In the genomic region with DNA sequence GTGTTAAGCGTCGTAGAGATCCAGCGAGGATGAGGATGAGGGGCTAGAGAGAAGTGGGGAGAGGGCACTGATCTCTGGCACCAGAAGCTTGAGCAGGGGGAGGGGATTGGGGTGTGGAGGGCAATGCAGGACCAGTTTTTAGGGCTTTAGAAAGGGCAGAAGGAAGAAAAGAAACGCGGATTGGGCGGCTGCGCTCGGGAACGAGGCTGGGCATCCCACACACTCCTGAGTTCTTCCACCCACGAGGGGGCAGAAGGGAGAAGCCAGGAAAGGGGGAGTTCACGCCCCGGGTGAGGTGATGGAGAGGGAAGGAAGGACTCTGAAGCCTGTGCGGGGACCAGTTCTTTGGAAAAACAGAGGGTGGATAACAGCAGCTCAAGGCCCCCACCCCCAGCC, we compare ENCODE assay signal across 12 cellular contexts. TPM values are rescaled to one million over a fixed set of nuclear protein-coding genes. Genes with fewer than 3 reads are reported as not detected.
DNase-seq lines count a peak whose midpoint lies in the region; ATAC-seq, FAIRE-seq and TF ChIP-seq lines count a peak whose summit lies in the region.
"Had no signal": no experiment of that assay in that cellular context is flagged by ENCODE, and none has a peak within 500 bp of the region (broad histone marks: within the 10 kb centered on the region; RNA-seq: fewer than 3 reads in every experiment).

No MANE protein-coding gene starts in this region.

- H3K36me3 Mint-ChIP-seq in nephron (ENCODE audit: low read depth) = no peaks in the 10 kb centered on the region

- H3K27ac ChIP-seq in K562 (ENCODE audit: extremely low read depth, low read depth, low read length) = no peak overlapping the region
- H3K27ac ChIP-seq: GM23248 had no signal

- H2AFZ ChIP-seq in K562 (ENCODE audit: low read depth, low read length) = no peak overlapping the region
- H2AFZ ChIP-seq: GM23248 had no signal

- no peaks in the 10 kb centered on the region for H3K9me3 ChIP-seq in K562 (replicated peaks; ENCODE audit: control insufficient read depth, insufficient read depth, low read depth, low read length)

- peaks cover 14% of the 10 kb centered on the region for H4K20me1 ChIP-seq in K562 (replicated peaks; ENCODE audit: control insufficient read depth, insufficient read depth, low read length)

- in situ Hi-C loops in K562 (cut with MboI) = no loop called here

- POLR2A ChIA-PET in K562 (lab: Yijun Ruan, JAX) = interaction anchor here (0.5 to 0.7 kb wide), 2 partner anchors 103 to 563 kb away, joined by 3 read pairs; no protein-coding TSS in a partner anchor

- DNase-seq in DMS53 (lab: John Stamatoyannopoulos, UW) (peak; percentile 64), DMS53 treated with DMSO at 0.1 percent for 48 hours (lab: John Stamatoyannopoulos, UW; ENCODE audit: unreplicated experiment) (no peak), HT-29 (ENCODE audit: low spot score) (peak; percentile 52), K562 (ENCODE audit: extremely low read depth in 1 of 4, low spot score in 3 of 4) (peak in 2 of 4 experiments; percentile 40 to 46), NCI-H1048 (lab: John Stamatoyannopoulos, UW) (no peak), NCI-H82 treated with DMSO at 0.1 percent for 48 hours (lab: John Stamatoyannopoulos, UW; ENCODE audit: unreplicated experiment) (no peak)
- DNase-seq: 8988T, erythroblast, GM23248 had no signal

- TF ChIP-seq CTCF in K562 (IDR thresholded peaks at IDR 0.05 in 2 of 3, conservative IDR thresholded peaks at IDR 0.05 in 1 of 3; ENCODE audit: insufficient read depth in 2 of 3, low read depth in 1 of 3, low read length in 3 of 3) = peak; percentile 38 to 43 (median 42); a peak in 5 of 6 replicates
- no peak for TF ChIP-seq CTCF in nephron (IDR thresholded peaks at IDR 0.05; ENCODE audit: unreplicated experiment in 3 of 3)

- H3K9me1 ChIP-seq in K562 (ENCODE audit: control insufficient read depth, insufficient read depth, low read length) = peaks cover 6% of the 10 kb centered on the region

- no peak for FAIRE-seq in K562 (lab: Jason Lieb, UNC)

- 3% methylated on average over 9 of the region's 13 CpGs for WGBS in K562 (ENCODE audit: insufficient coverage, low coverage, missing lambda C conversion rate)

- no peak for ATAC-seq in K562
- no peak for ATAC-seq in GM19395 (IDR thresholded peaks at IDR 0.05; ENCODE audit: unreplicated experiment)

- peaks cover 37% of the 10 kb centered on the region for H3K4me1 Mint-ChIP-seq in nephron

- H3K4me3 Mint-ChIP-seq in nephron = peak overlapping the region; percentile 1 to 64 (median 19)

- no peak overlapping the region for H3K27ac Mint-ChIP-seq in nephron

- H3K27me3 ChIP-seq in K562 (ENCODE audit: control insufficient read depth in 2 of 2, insufficient read depth in 2 of 2, low read length in 2 of 2) = peaks cover 30 to 37% of the 10 kb centered on the region in 2 experiments; a peak in 4 of 5 replicates

- H3K4me3 ChIP-seq in K562 = no peak overlapping the region
- H3K4me3 ChIP-seq: GM23248, lung had no signal

- H3K79me2 ChIP-seq in K562 (ENCODE audit: control insufficient read depth, insufficient read depth, low read length) = no peaks in the 10 kb centered on the region

- no peak overlapping the region for H3K4me2 ChIP-seq in K562 (ENCODE audit: insufficient read depth, low read length)

- no peak for TF ChIP-seq POLR2A in K562 (conservative IDR thresholded peaks at IDR 0.05)

- TF ChIP-seq EP300 in K562 (IDR thresholded peaks at IDR 0.05; ENCODE audit: low read length) = no peak

- peaks cover 21 to 53% of the 10 kb centered on the region in 2 experiments for H3K4me1 ChIP-seq in K562 (replicated peaks in 1 of 2; ENCODE audit: control insufficient read depth in 2 of 2, insufficient read depth in 2 of 2, low read length in 2 of 2)

- no TSS peak for BruUV-seq in K562 (replicated peaks; lab: Mats Ljungman, UMichigan)

- TF ChIP-seq RAD21 in K562 (CRISPR knock-in tag; conservative IDR thresholded peaks at IDR 0.05 in 1 of 2, IDR thresholded peaks at IDR 0.05 in 1 of 2) = peak in 1 of 2 experiments; percentile 37; a peak in 2 of 4 replicates

- intact Hi-C loops in K562 (cut with micrococcal nuclease) = no loop called here

- H3K36me3 ChIP-seq in K562 (ENCODE audit: control insufficient read depth, insufficient read depth, low read length) = no peaks in the 10 kb centered on the region

- peaks cover 100% of the 10 kb centered on the region for H3K27me3 Mint-ChIP-seq in nephron (ENCODE audit: low read depth)

- H3K9me3 Mint-ChIP-seq in nephron = peaks cover 4% of the 10 kb centered on the region

- CTCF ChIA-PET in K562 (lab: Yijun Ruan, JAX; ENCODE audit: low intra/inter-chr PET ratio) = interaction anchor here (1.1 to 1.5 kb wide), 2 partner anchors 21 to 119 kb away, joined by 3 read pairs; no protein-coding TSS in a partner anchor

- H3K9ac ChIP-seq in K562 (ENCODE audit: insufficient read depth in 1 of 2, low read depth in 2 of 2, low read length in 2 of 2) = no peak overlapping the region
- H3K9ac ChIP-seq: GM23248 had no signal

RNA-seq across cellular contexts. Expression of gene VGF, which starts 6.1 kb away (rescaled TPM):
- 0.39 and 0.48 TPM in 2 replicates for total RNA-seq in HT-29 (2014; rRNA removed; shearing (Covaris generic))
- total RNA-seq in K562 (2011; cell fraction: chromatin; rRNA removed; ENCODE audit: low replicate concordance) = 0.81 and 4.0 TPM in 2 replicates
- 3.8 and 7.2 TPM in 2 replicates for total RNA-seq in K562 (2011; cell fraction: nucleolus; rRNA removed)
- total RNA-seq in K562 (2011; cell fraction: nucleoplasm; rRNA removed) = 1.1 and 2.2 TPM in 2 replicates
- total RNA-seq in K562 (2014; rRNA removed) (1.8 and 2.8 TPM in 2 replicates), K562 (2014; rRNA removed; fragmentation: Illumina TruSeq; extraction: Trizol) (0.19 and 0.22 TPM in 2 replicates), K562 (2015; rRNA removed; fragmentation: Illumina TruSeq; extraction: Trizol) (0.40 and 0.45 TPM in 2 replicates), K562 (2021) (4.2 and 5.7 TPM in 2 replicates)
- polyA plus RNA-seq in K562 (2011; rRNA removed) (0.14 and 0.23 TPM in 2 replicates), K562 (2014; fragmentation: Illumina TruSeq; extraction: Trizol) (0.34 and 0.79 TPM in 2 replicates), K562 (2014; fragmentation: Nextera tagmentation; extraction: Ambion mirVana) (under 1 TPM; 0.03 to 0.08 TPM), K562 (2014; rRNA removed) (1.4 and 1.7 TPM in 2 replicates)
- polyA plus RNA-seq in K562 (2011; cell fraction: cytosol; rRNA removed) = 0.10 and 1.1 TPM in 2 replicates
- 0.65 and 2.1 TPM in 2 replicates for polyA plus RNA-seq in K562 (2011; cell fraction: nucleus; rRNA removed)
- 1.6 and 7.3 TPM in 2 replicates for polyA plus RNA-seq in K562 (2012)
- not detected in 2 replicates for polyA minus RNA-seq in K562 (2011; rRNA and poly(A)+ RNA removed)
- 0.73 and 1.7 TPM in 2 replicates for polyA minus RNA-seq in K562 (2011; cell fraction: cytosol; rRNA and poly(A)+ RNA removed)
- 0.89 and 0.94 TPM in 2 replicates for polyA minus RNA-seq in K562 (2011; cell fraction: nucleus; rRNA and poly(A)+ RNA removed)
- total RNA-seq: GM23248 had no signal
- polyA plus RNA-seq: GM23248 had no signal

RNA-seq across cellular contexts. Expression of gene NAT16, which starts 8.7 kb away (rescaled TPM):
- total RNA-seq in HT-29 (2014; rRNA removed; shearing (Covaris generic)) = 0.13 TPM in 2 replicates
- not detected in 2 replicates for total RNA-seq in K562 (2011; cell fraction: chromatin; rRNA removed; ENCODE audit: low replicate concordance)
- not detected in 2 replicates for total RNA-seq in K562 (2011; cell fraction: nucleolus; rRNA removed)
- total RNA-seq in K562 (2011; cell fraction: nucleoplasm; rRNA removed) = not detected in 2 replicates
- total RNA-seq in K562 (2014; rRNA removed) (not detected in 2 replicates), K562 (2014; rRNA removed; fragmentation: Illumina TruSeq; extraction: Trizol) (not detected in 2 replicates), K562 (2015; rRNA removed; fragmentation: Illumina TruSeq; extraction: Trizol) (not detected in 2 replicates), K562 (2021) (not detected in 2 replicates)
- polyA plus RNA-seq in K562 (2011; rRNA removed) (not detected in 2 replicates), K562 (2014; fragmentation: Illumina TruSeq; extraction: Trizol) (not detected in 2 replicates), K562 (2014; fragmentation: Nextera tagmentation; extraction: Ambion mirVana) (under 1 TPM in 1 of 2 experiments, not detected in 1; 0.04 TPM), K562 (2014; rRNA removed) (not detected in 2 replicates)
- polyA plus RNA-seq in K562 (2011; cell fraction: cytosol; rRNA removed) = not detected in 2 replicates
- polyA plus RNA-seq in K562 (2011; cell fraction: nucleus; rRNA removed) = 0.07 TPM in 1 of 2 replicates, not detected in the other
- 0.07 and 0.08 TPM in 2 replicates for polyA plus RNA-seq in K562 (2012)
- polyA minus RNA-seq in K562 (2011; rRNA and poly(A)+ RNA removed) = not detected in 2 replicates
- not detected in 2 replicates for polyA minus RNA-seq in K562 (2011; cell fraction: cytosol; rRNA and poly(A)+ RNA removed)
- polyA minus RNA-seq in K562 (2011; cell fraction: nucleus; rRNA and poly(A)+ RNA removed) = not detected in 2 replicates
- total RNA-seq: GM23248, lung had no signal
- polyA plus RNA-seq: GM23248 had no signal

RNA-seq across cellular contexts. Expression of gene AP1S1, which starts 17.2 kb away (rescaled TPM):
- 272 and 277 TPM in 2 replicates for total RNA-seq in HT-29 (2014; rRNA removed; shearing (Covaris generic))
- 16.8 and 29.1 TPM in 2 replicates for total RNA-seq in K562 (2011; cell fraction: chromatin; rRNA removed; ENCODE audit: low replicate concordance)
- total RNA-seq in K562 (2011; cell fraction: nucleolus; rRNA removed) = 29.0 and 30.9 TPM in 2 replicates
- 25.1 and 27.9 TPM in 2 replicates for total RNA-seq in K562 (2011; cell fraction: nucleoplasm; rRNA removed)
- 149 and 163 TPM in 2 replicates for total RNA-seq in K562 (2014; rRNA removed)
- 68.6 and 77.7 TPM in 2 replicates for total RNA-seq in K562 (2014; rRNA removed; fragmentation: Illumina TruSeq; extraction: Trizol)
- total RNA-seq in K562 (2015; rRNA removed; fragmentation: Illumina TruSeq; extraction: Trizol) = 71.8 and 71.9 TPM in 2 replicates
- total RNA-seq in K562 (2021) = 89.4 and 91.2 TPM in 2 replicates
- polyA plus RNA-seq in K562 (2011; rRNA removed) = 113 and 121 TPM in 2 replicates
- polyA plus RNA-seq in K562 (2011; cell fraction: cytosol; rRNA removed) = 106 and 108 TPM in 2 replicates
- polyA plus RNA-seq in K562 (2011; cell fraction: nucleus; rRNA removed) = 56.4 and 60.9 TPM in 2 replicates
- 106 and 166 TPM in 2 replicates for polyA plus RNA-seq in K562 (2012)
- polyA plus RNA-seq in K562 (2014; fragmentation: Illumina TruSeq; extraction: Trizol) = 79.8 and 104 TPM in 2 replicates
- 10 to 100 TPM in 1 of 2 experiments, 1 to 10 TPM in 1; 4.4 to 13.6 TPM for polyA plus RNA-seq in K562 (2014; fragmentation: Nextera tagmentation; extraction: Ambion mirVana)
- polyA plus RNA-seq in K562 (2014; rRNA removed) = 125 and 188 TPM in 2 replicates
- 53.4 and 71.7 TPM in 2 replicates for polyA minus RNA-seq in K562 (2011; rRNA and poly(A)+ RNA removed)
- 25.1 and 29.0 TPM in 2 replicates for polyA minus RNA-seq in K562 (2011; cell fraction: cytosol; rRNA and poly(A)+ RNA removed)
- 5.1 and 9.2 TPM in 2 replicates for polyA minus RNA-seq in K562 (2011; cell fraction: nucleus; rRNA and poly(A)+ RNA removed)

RNA-seq across cellular contexts. Expression of gene MOGAT3, which starts 29.4 kb away (rescaled TPM):
- 6.7 and 8.2 TPM in 2 replicates for total RNA-seq in HT-29 (2014; rRNA removed; shearing (Covaris generic))
- not detected in 2 replicates for total RNA-seq in K562 (2011; cell fraction: chromatin; rRNA removed; ENCODE audit: low replicate concordance)
- not detected in 2 replicates for total RNA-seq in K562 (2011; cell fraction: nucleolus; rRNA removed)
- not detected in 2 replicates for total RNA-seq in K562 (2011; cell fraction: nucleoplasm; rRNA removed)
- total RNA-seq in K562 (2014; rRNA removed) (not detected in 2 replicates), K562 (2014; rRNA removed; fragmentation: Illumina TruSeq; extraction: Trizol) (not detected in 2 replicates), K562 (2015; rRNA removed; fragmentation: Illumina TruSeq; extraction: Trizol) (not detected in 2 replicates), K562 (2021) (not detected in 2 replicates)
- polyA plus RNA-seq in K562 (2011; rRNA removed) (0.07 and 0.13 TPM in 2 replicates), K562 (2014; fragmentation: Illumina TruSeq; extraction: Trizol) (not detected in 2 replicates), K562 (2014; fragmentation: Nextera tagmentation; extraction: Ambion mirVana) (under 1 TPM; 0.07 to 0.17 TPM), K562 (2014; rRNA removed) (not detected in 2 replicates)
- not detected in 2 replicates for polyA plus RNA-seq in K562 (2011; cell fraction: cytosol; rRNA removed)
- polyA plus RNA-seq in K562 (2011; cell fraction: nucleus; rRNA removed) = 0.14 and 0.15 TPM in 2 replicates
- 0.03 TPM in 1 of 2 replicates, not detected in the other for polyA plus RNA-seq in K562 (2012)
- polyA minus RNA-seq in K562 (2011; rRNA and poly(A)+ RNA removed) = not detected in 2 replicates
- polyA minus RNA-seq in K562 (2011; cell fraction: cytosol; rRNA and poly(A)+ RNA removed) = not detected in 2 replicates
- polyA minus RNA-seq in K562 (2011; cell fraction: nucleus; rRNA and poly(A)+ RNA removed) = 0.56 TPM in 1 of 2 replicates, not detected in the other
- total RNA-seq: GM23248, lung had no signal
- polyA plus RNA-seq: GM23248, lung had no signal

RNA-seq across cellular contexts. Expression of gene SERPINE1, which starts 44.5 kb away (rescaled TPM):
- 4.6 and 5.0 TPM in 2 replicates for total RNA-seq in HT-29 (2014; rRNA removed; shearing (Covaris generic))
- total RNA-seq in K562 (2011; cell fraction: chromatin; rRNA removed; ENCODE audit: low replicate concordance) = 3.1 and 8.6 TPM in 2 replicates
- total RNA-seq in K562 (2011; cell fraction: nucleolus; rRNA removed) = 5.8 and 14.3 TPM in 2 replicates
- total RNA-seq in K562 (2011; cell fraction: nucleoplasm; rRNA removed) = 5.1 and 8.0 TPM in 2 replicates
- total RNA-seq in K562 (2014; rRNA removed) (0.73 and 0.91 TPM in 2 replicates), K562 (2014; rRNA removed; fragmentation: Illumina TruSeq; extraction: Trizol) (0.44 and 0.67 TPM in 2 replicates), K562 (2015; rRNA removed; fragmentation: Illumina TruSeq; extraction: Trizol) (0.22 and 0.23 TPM in 2 replicates), K562 (2021) (0.98 and 1.3 TPM in 2 replicates)
- polyA plus RNA-seq in K562 (2011; rRNA removed) (2.2 and 4.8 TPM in 2 replicates), K562 (2014; fragmentation: Illumina TruSeq; extraction: Trizol) (1.0 and 1.1 TPM in 2 replicates), K562 (2014; fragmentation: Nextera tagmentation; extraction: Ambion mirVana) (1 to 10 TPM in 1 of 2 experiments, under 1 TPM in 1; 0.89 to 1.6 TPM), K562 (2014; rRNA removed) (0.54 and 0.62 TPM in 2 replicates)
- 3.0 and 10.7 TPM in 2 replicates for polyA plus RNA-seq in K562 (2011; cell fraction: cytosol; rRNA removed)
- 1.2 and 5.4 TPM in 2 replicates for polyA plus RNA-seq in K562 (2011; cell fraction: nucleus; rRNA removed)
- polyA plus RNA-seq in K562 (2012) = 2.2 and 4.3 TPM in 2 replicates
- 1.5 and 6.2 TPM in 2 replicates for polyA minus RNA-seq in K562 (2011; rRNA and poly(A)+ RNA removed)
- 5.0 and 5.4 TPM in 2 replicates for polyA minus RNA-seq in K562 (2011; cell fraction: cytosol; rRNA and poly(A)+ RNA removed)
- 0.44 and 1.6 TPM in 2 replicates for polyA minus RNA-seq in K562 (2011; cell fraction: nucleus; rRNA and poly(A)+ RNA removed)

Comparison
In these comparisons a context has a peak if more than half of its experiments do, and no peak if none do; other contexts are left out.
1. DNase-seq: peak in DMS53 (single experiment) and HT-29 (single experiment); none in DMS53 treated with DMSO at 0.1 percent for 48 hours (single experiment), NCI-H1048 (single experiment) and NCI-H82 treated with DMSO at 0.1 percent for 48 hours (single experiment).
2. CTCF ChIP-seq: peak in K562 (3 of 3); none in nephron (0 of 3).